In the genomic region with DNA sequence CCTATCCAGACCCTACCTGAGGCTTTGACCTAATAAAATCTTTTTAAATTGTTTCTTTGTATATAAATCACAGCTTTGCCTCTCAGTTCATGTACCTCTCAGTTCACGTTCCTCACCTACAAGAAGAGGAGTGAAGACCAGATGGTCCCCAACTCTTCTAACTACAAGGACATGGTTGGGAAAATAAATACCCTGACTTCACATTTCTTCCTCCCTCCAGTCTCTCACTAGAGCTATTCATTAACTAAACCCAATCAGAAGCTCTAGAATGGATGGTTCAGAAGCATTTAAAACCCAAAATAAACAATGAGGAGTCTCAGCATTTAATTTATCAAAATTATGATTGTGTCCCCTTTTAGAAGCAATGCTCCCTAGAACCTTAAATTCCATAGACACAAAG, we compare ENCODE assay signal across 18 cellular contexts.
"Had no signal": no experiment of that assay in that cellular context is flagged by ENCODE, and none has a peak within 500 bp of the region (broad histone marks: within the 10 kb centered on the region; RNA-seq: fewer than 3 reads in every experiment).

No MANE protein-coding gene starts in this region.

- H3K9me3 ChIP-seq: body of pancreas, tibial artery had no signal

- H3K27me3 ChIP-seq: body of pancreas, cardiac muscle cell, tibial artery had no signal

- H3K9me3 Mint-ChIP-seq: activated CD4-positive, alpha-beta memory T cell treated with anti-CD3 and anti-CD28 coated beads, Interleukin-2, amount 10 ng/mL, durations not matched to agents 7 days and 5 days; activated CD4-positive, alpha-beta T cell treated with anti-CD3 and anti-CD28 coated beads, Interleukin-2, amount 10 ng/mL, durations not matched to agents 24 days and 14 days; activated naive CD4-positive, alpha-beta T cell treated with anti-CD3 and anti-CD28 coated beads, Interleukin-2, amount 50 U/mL, for 24 hours; T-helper 1 cell treated with Interleukin-12 subunit alpha and Interleukin-12 subunit beta and Interleukin-4 antibody, amounts not matched to agents 30 μg/mL and 1 μg/mL, for 36 hours had no signal

- DNase-seq: activated CD4-positive, alpha-beta memory T cell treated with anti-CD3 and anti-CD28 coated beads, Interleukin-2, amount 10 ng/mL, durations not matched to agents 7 days and 5 days; activated CD4-positive, alpha-beta T cell treated with anti-CD3 and anti-CD28 coated beads, Interleukin-2, amount 10 ng/mL, durations not matched to agents 24 days and 14 days; activated gamma-delta T cell treated with Interleukin-2 at 50 U/mL for 16 hours; activated T-cell treated with anti-CD3 and anti-CD28 coated beads for 4 hours; anterior cingulate cortex; foreskin melanocyte; immature natural killer cell; left ventricle myocardium superior; nucleus accumbens; posterior cingulate gyrus; stimulated activated CD4-positive, alpha-beta T cell treated with anti-CD3 and anti-CD28 coated beads, Interleukin-1b, Interleukin-23, amount 100 ng/mL, for 48 hours; stimulated activated naive CD8-positive, alpha-beta T cell treated with anti-CD3 and anti-CD28 coated beads, Interleukin-15, amount 100 ng/mL, for 72 hours; tibial artery had no signal

- H3K4me1 Mint-ChIP-seq: activated CD4-positive, alpha-beta memory T cell treated with anti-CD3 and anti-CD28 coated beads, Interleukin-2, amount 10 ng/mL, durations not matched to agents 7 days and 5 days; activated CD4-positive, alpha-beta T cell treated with anti-CD3 and anti-CD28 coated beads, Interleukin-2, amount 10 ng/mL, durations not matched to agents 24 days and 14 days; activated naive CD4-positive, alpha-beta T cell treated with anti-CD3 and anti-CD28 coated beads, Interleukin-2, amount 50 U/mL, for 24 hours; immature natural killer cell; stimulated activated naive CD8-positive, alpha-beta T cell treated with anti-CD3 and anti-CD28 coated beads, Interleukin-15, amount 100 ng/mL, for 72 hours had no signal

- H3K4me3 ChIP-seq: body of pancreas, cardiac muscle cell, tibial artery had no signal

- ATAC-seq: activated CD4-positive, CD25-positive, alpha-beta regulatory T cell treated with anti-CD3 and anti-CD28 coated beads, Interleukin-2, amount 50 U/mL, for 24 hours; left ventricle myocardium superior; stimulated activated naive CD8-positive, alpha-beta T cell treated with anti-CD3 and anti-CD28 coated beads, Interleukin-15, amount 100 ng/mL, for 72 hours had no signal

- H3K4me3 Mint-ChIP-seq: activated CD4-positive, alpha-beta memory T cell treated with anti-CD3 and anti-CD28 coated beads, Interleukin-2, amount 10 ng/mL, durations not matched to agents 7 days and 5 days; activated CD4-positive, alpha-beta T cell treated with anti-CD3 and anti-CD28 coated beads, Interleukin-2, amount 10 ng/mL, durations not matched to agents 24 days and 14 days; activated naive CD4-positive, alpha-beta T cell treated with anti-CD3 and anti-CD28 coated beads, Interleukin-2, amount 50 U/mL, for 24 hours; immature natural killer cell; stimulated activated naive CD8-positive, alpha-beta T cell treated with anti-CD3 and anti-CD28 coated beads, Interleukin-15, amount 100 ng/mL, for 72 hours; T-helper 1 cell treated with Interleukin-12 subunit alpha and Interleukin-12 subunit beta and Interleukin-4 antibody, amounts not matched to agents 30 μg/mL and 1 μg/mL, for 36 hours had no signal

- H3K27ac Mint-ChIP-seq: activated CD4-positive, alpha-beta memory T cell treated with anti-CD3 and anti-CD28 coated beads, Interleukin-2, amount 10 ng/mL, durations not matched to agents 7 days and 5 days; activated CD4-positive, alpha-beta T cell treated with anti-CD3 and anti-CD28 coated beads, Interleukin-2, amount 10 ng/mL, durations not matched to agents 24 days and 14 days; activated naive CD4-positive, alpha-beta T cell treated with anti-CD3 and anti-CD28 coated beads, Interleukin-2, amount 50 U/mL, for 24 hours; immature natural killer cell; stimulated activated naive CD8-positive, alpha-beta T cell treated with anti-CD3 and anti-CD28 coated beads, Interleukin-15, amount 100 ng/mL, for 72 hours; T-helper 1 cell treated with Interleukin-12 subunit alpha and Interleukin-12 subunit beta and Interleukin-4 antibody, amounts not matched to agents 30 μg/mL and 1 μg/mL, for 36 hours had no signal

- H3K27me3 Mint-ChIP-seq: activated CD4-positive, alpha-beta memory T cell treated with anti-CD3 and anti-CD28 coated beads, Interleukin-2, amount 10 ng/mL, durations not matched to agents 7 days and 5 days; activated CD4-positive, alpha-beta T cell treated with anti-CD3 and anti-CD28 coated beads, Interleukin-2, amount 10 ng/mL, durations not matched to agents 24 days and 14 days; activated naive CD4-positive, alpha-beta T cell treated with anti-CD3 and anti-CD28 coated beads, Interleukin-2, amount 50 U/mL, for 24 hours; stimulated activated naive CD8-positive, alpha-beta T cell treated with anti-CD3 and anti-CD28 coated beads, Interleukin-15, amount 100 ng/mL, for 72 hours had no signal

- H3K36me3 Mint-ChIP-seq: activated naive CD4-positive, alpha-beta T cell treated with anti-CD3 and anti-CD28 coated beads, Interleukin-2, amount 50 U/mL, for 24 hours; immature natural killer cell had no signal

- H3K27ac ChIP-seq: cardiac muscle cell, tibial artery had no signal

- H3K36me3 ChIP-seq: cardiac muscle cell, tibial artery had no signal
